In the genomic region with DNA sequence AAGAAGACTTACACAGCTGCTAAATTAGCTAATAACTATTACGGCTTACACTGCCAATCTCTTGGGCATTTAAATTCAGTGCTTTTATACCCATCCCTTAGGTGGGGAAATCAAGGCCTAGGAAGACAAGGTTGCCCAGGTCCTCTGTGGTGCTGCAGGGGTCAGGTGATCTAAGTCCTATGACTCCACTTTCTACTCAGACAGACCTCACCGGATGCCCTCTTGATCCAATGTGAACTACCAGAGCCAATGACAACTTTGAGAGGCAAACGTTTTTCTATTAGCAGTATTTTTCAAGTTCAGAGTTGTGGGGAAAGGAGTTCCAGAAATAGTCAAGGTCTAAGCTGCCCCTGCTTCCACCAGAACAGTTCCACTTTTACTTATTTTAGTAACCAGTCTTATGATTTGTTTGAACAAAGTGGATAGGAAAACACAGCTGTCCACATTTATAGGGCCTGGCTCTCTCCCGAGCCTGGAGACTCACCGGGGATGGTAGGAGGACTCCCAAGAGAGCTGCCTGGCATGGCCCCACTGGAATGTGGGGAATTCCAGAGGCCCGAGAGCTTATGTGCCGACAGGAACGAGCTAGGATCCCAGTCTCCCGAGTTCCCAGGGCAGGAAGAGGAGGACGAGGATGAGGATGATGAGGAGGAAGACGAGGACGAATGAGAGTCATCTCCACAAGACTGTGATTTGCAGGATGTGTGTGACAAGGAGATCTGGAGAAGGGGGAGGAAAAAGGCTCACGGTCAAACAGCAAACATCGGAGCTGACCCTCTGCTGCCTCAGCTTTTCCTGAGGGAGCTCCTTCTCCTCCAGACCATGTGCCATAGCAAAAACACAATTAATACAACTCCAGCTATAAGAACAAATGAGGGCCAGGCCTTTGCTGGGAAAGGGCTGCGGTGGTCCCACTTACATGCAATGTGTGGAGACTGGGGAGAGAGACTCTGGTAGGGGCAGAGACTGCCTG, we compare ENCODE assay signal across 11 cellular contexts. TPM values are rescaled to one million over a fixed set of nuclear protein-coding genes. Genes with fewer than 3 reads are reported as not detected.
DNase-seq lines count a peak whose midpoint lies in the region; ATAC-seq, FAIRE-seq and TF ChIP-seq lines count a peak whose summit lies in the region.
"Had no signal": no experiment of that assay in that cellular context is flagged by ENCODE, and none has a peak within 500 bp of the region (broad histone marks: within the 10 kb centered on the region; RNA-seq: fewer than 3 reads in every experiment).

No MANE protein-coding gene starts in this region.

- in situ Hi-C loops in HepG2 (cut with HindIII; ENCODE audit: extremely low pct_ligation_motif_present, low pct_unique_long_range_greater_than_20kb), result no loop called here

- DNase-seq in right lobe of liver (peak in 1 of 3 donors; percentile 57), HepG2 (ENCODE audit: low spot score) (no peak), middle frontal gyrus (ENCODE audit: extremely low spot score, low spot score) (peak; percentile 11), MM.1S (no peak), NCI-H2196 treated with DMSO at 0.1 percent for 48 hours (lab: John Stamatoyannopoulos, UW; ENCODE audit: unreplicated experiment) (no peak), activated gamma-delta T cell (lab: John Stamatoyannopoulos, UW) (no peak)
- no peak for DNase-seq in effector memory CD8-positive, alpha-beta T cell
- DNase-seq in CD8-positive, alpha-beta memory T cell, result no peak
- DNase-seq: activated CD4-positive, alpha-beta T cell treated with anti-CD3 and anti-CD28 coated beads for 48 hours; CD4-positive, CD25-positive, alpha-beta regulatory T cell; NCI-H1694 treated with DMSO at 0.1 percent for 48 hours had no signal

- H3K9ac ChIP-seq in HepG2 (ENCODE audit: insufficient read depth, low read depth, low read length), result no peak overlapping the region
- H3K9ac ChIP-seq in MM.1S (ENCODE audit: low read length), result no peak overlapping the region

- peak overlapping the region; percentile 44 to 70 for H3K27ac Mint-ChIP-seq in effector memory CD8-positive, alpha-beta T cell
- H3K27ac Mint-ChIP-seq in CD8-positive, alpha-beta memory T cell, result peak overlapping the region in 4 of 8 donors; percentile 33 to 87 (median 43)

- H4K20me1 ChIP-seq in HepG2 (ENCODE audit: insufficient read depth, low read length) (peaks cover 5% of the 10 kb centered on the region; the same call in 1 of the 2 replicates), MM.1S (ENCODE audit: insufficient read depth, low read length) (no peaks in the 10 kb centered on the region)

- intact Hi-C loops in right lobe of liver (cut with DNase I), result no loop called here
- intact Hi-C loops in HepG2 (cut with micrococcal nuclease; ENCODE audit: unreplicated experiment), result no loop called here

- TF ChIP-seq CTCF in right lobe of liver (IDR thresholded peaks at IDR 0.05) (no peak), HepG2 (CRISPR knock-in tag; IDR thresholded peaks at IDR 0.05) (no peak), MM.1S (IDR thresholded peaks at IDR 0.05; ENCODE audit: low read length) (no peak)

- peaks cover 5 to 13% of the 10 kb centered on the region in 2 donors for H3K4me1 Mint-ChIP-seq in effector memory CD8-positive, alpha-beta T cell (ENCODE audit: low read depth in 2 of 2)
- H3K4me1 Mint-ChIP-seq in CD8-positive, alpha-beta memory T cell, result peaks cover 9 to 25% (median 10%) of the 10 kb centered on the region in 3 donors

- H3K9me3 ChIP-seq in right lobe of liver (no peaks in the 10 kb centered on the region), HepG2 (ENCODE audit: low read length) (no peaks in the 10 kb centered on the region), MM.1S (replicated peaks; ENCODE audit: insufficient read depth, low read length) (no peaks in the 10 kb centered on the region)
- no peaks in the 10 kb centered on the region for H3K9me3 ChIP-seq in CD8-positive, alpha-beta memory T cell (ENCODE audit: low read length)

- H3K9me3 Mint-ChIP-seq in effector memory CD8-positive, alpha-beta T cell, result no peaks in the 10 kb centered on the region
- no peaks in the 10 kb centered on the region for H3K9me3 Mint-ChIP-seq in CD8-positive, alpha-beta memory T cell

- H3K79me2 ChIP-seq in HepG2 (ENCODE audit: insufficient read depth, low read length), result peaks cover 19% of the 10 kb centered on the region
- H3K79me2 ChIP-seq in MM.1S (ENCODE audit: low read length), result peaks cover 55% of the 10 kb centered on the region

- POLR2A ChIA-PET in HepG2 (lab: Yijun Ruan, JAX), result no interaction called here
- POLR2A ChIA-PET in CD8-positive, alpha-beta memory T cell (lab: Charles Lee), result no interaction called here

- 27% methylated on average over 14 of the region's 15 CpGs for WGBS in right lobe of liver (ENCODE audit: insufficient coverage, low coverage, low lambda C conversion rate, missing lambda C conversion rate)
- 84% methylated on average over 15 of the region's 15 CpGs for WGBS in HepG2 (ENCODE audit: low lambda C conversion rate)

- H3K27ac ChIP-seq in right lobe of liver, result peak overlapping the region in 1 of 3 donors; percentile 20
- H3K27ac ChIP-seq in HepG2 (ENCODE audit: extremely low read length, insufficient read depth, low read length), result no peak overlapping the region
- H3K27ac ChIP-seq in MM.1S (ENCODE audit: low read length), result no peak overlapping the region
- H3K27ac ChIP-seq in CD8-positive, alpha-beta memory T cell (ENCODE audit: low read depth, low read length), result no peak overlapping the region

- TF ChIP-seq POLR2A in right lobe of liver (IDR thresholded peaks at IDR 0.05), result no peak
- TF ChIP-seq POLR2A in HepG2 (IDR thresholded peaks at IDR 0.05; ENCODE audit: insufficient read depth in 1 of 2, low read depth in 2 of 2, low read length in 2 of 2), result no peak

- H3K4me3 ChIP-seq in right lobe of liver (no peak overlapping the region), HepG2 (replicated peaks in 1 of 3; ENCODE audit: insufficient read depth in 1 of 3, low read depth in 2 of 3, low read length in 3 of 3) (no peak overlapping the region), MM.1S (ENCODE audit: low read length) (no peak overlapping the region)
- no peak overlapping the region for H3K4me3 ChIP-seq in CD8-positive, alpha-beta memory T cell (ENCODE audit: low read length)

- no TSS peak for BruUV-seq in HepG2 (replicated peaks; lab: Mats Ljungman, UMichigan)

- no peaks in the 10 kb centered on the region for H3K9me2 ChIP-seq in MM.1S (replicated peaks; ENCODE audit: insufficient read depth, low read length)

- CTCF ChIA-PET in HepG2 (lab: Yijun Ruan, JAX; ENCODE audit: low intra/inter-chr PET ratio, low total read pairs), result no interaction called here
- CTCF ChIA-PET in CD8-positive, alpha-beta memory T cell (lab: Charles Lee), result interaction anchor here (1.3 kb wide), 1 partner anchor 10 kb away, joined by 4 read pairs; no protein-coding TSS in a partner anchor

- H3K36me3 ChIP-seq in right lobe of liver (peaks cover 0 to 37% (median 4%) of the 10 kb centered on the region in 4 donors), HepG2 (replicated peaks in 1 of 2; ENCODE audit: control insufficient read depth in 1 of 2, insufficient read depth in 2 of 2, low read length in 2 of 2) (peaks cover 33 to 77% of the 10 kb centered on the region in 2 experiments), MM.1S (replicated peaks; ENCODE audit: insufficient read depth, low read length) (no peaks in the 10 kb centered on the region; the same call in 1 of the 2 replicates)
- H3K36me3 ChIP-seq in CD8-positive, alpha-beta memory T cell (ENCODE audit: insufficient read depth, low read length), result peaks cover 38% of the 10 kb centered on the region

- H3K4me3 Mint-ChIP-seq in effector memory CD8-positive, alpha-beta T cell, result no peak overlapping the region
- no peak overlapping the region for H3K4me3 Mint-ChIP-seq in CD8-positive, alpha-beta memory T cell
- H3K4me3 Mint-ChIP-seq: CD4-positive, CD25-positive, alpha-beta regulatory T cell had no signal

- no peaks in the 10 kb centered on the region for H3F3A ChIP-seq in MM.1S (ENCODE audit: insufficient read depth, low read length)

- peak in 3 of 4 donors; percentile 15 to 74 (median 44) for ATAC-seq in right lobe of liver
- ATAC-seq in HepG2, result no peak
- no peak for ATAC-seq in effector memory CD8-positive, alpha-beta T cell (replicated peaks)

- no peaks in the 10 kb centered on the region for H3K27me3 Mint-ChIP-seq in effector memory CD8-positive, alpha-beta T cell
- no peaks in the 10 kb centered on the region for H3K27me3 Mint-ChIP-seq in CD8-positive, alpha-beta memory T cell
- H3K27me3 Mint-ChIP-seq: CD4-positive, CD25-positive, alpha-beta regulatory T cell had no signal

- no peak overlapping the region for H3K4me2 ChIP-seq in HepG2 (ENCODE audit: low read depth, low read length)
- H3K4me2 ChIP-seq in MM.1S (ENCODE audit: low read depth, low read length), result no peak overlapping the region

- no peak for TF ChIP-seq RAD21 in HepG2 (CRISPR knock-in tag; IDR thresholded peaks at IDR 0.05)

- H3K36me3 Mint-ChIP-seq in effector memory CD8-positive, alpha-beta T cell (ENCODE audit: insufficient read depth), result peaks cover 37% of the 10 kb centered on the region
- peaks cover 0 to 79% (median 9%) of the 10 kb centered on the region in 3 donors for H3K36me3 Mint-ChIP-seq in CD8-positive, alpha-beta memory T cell

- TF ChIP-seq EP300 in HepG2 (IDR thresholded peaks at IDR 0.05; ENCODE audit: low read depth in 2 of 2, low read length in 2 of 2) (no peak), HepG2 (CRISPR knock-in tag; IDR thresholded peaks at IDR 0.05; ENCODE audit: borderline replicate concordance) (no peak)

- H3K27me3 ChIP-seq in right lobe of liver (no peaks in the 10 kb centered on the region), HepG2 (ENCODE audit: control insufficient read depth in 1 of 2, insufficient read depth in 2 of 2, low read length in 2 of 2) (no peaks in the 10 kb centered on the region), MM.1S (replicated peaks; ENCODE audit: insufficient read depth, low read length) (no peaks in the 10 kb centered on the region)
- no peaks in the 10 kb centered on the region for H3K27me3 ChIP-seq in CD8-positive, alpha-beta memory T cell (ENCODE audit: insufficient read depth, low read length, poor library complexity, severe bottlenecking)

- H3K4me1 ChIP-seq in right lobe of liver (peaks cover 0 to 17% (median 6%) of the 10 kb centered on the region in 4 donors), HepG2 (ENCODE audit: insufficient read depth, low read length) (no peaks in the 10 kb centered on the region), MM.1S (ENCODE audit: low read length) (no peaks in the 10 kb centered on the region)
- no peaks in the 10 kb centered on the region for H3K4me1 ChIP-seq in CD8-positive, alpha-beta memory T cell (ENCODE audit: insufficient read depth, low read length)

- H2AFZ ChIP-seq in HepG2 (ENCODE audit: low read length) (no peak overlapping the region), MM.1S (ENCODE audit: low read length) (no peak overlapping the region)

- FAIRE-seq in HepG2 (lab: Jason Lieb, UNC), result no peak

RNA-seq across cellular contexts. Expression of a gene that starts 16.7 kb away (rescaled TPM):
- 10 to 100 TPM; 22.1 to 55.4 (median 39.2) TPM for total RNA-seq in right lobe of liver
- total RNA-seq in HepG2 (2016; rRNA removed; fragmentation: Illumina TruSeq; extraction: Trizol), result 6.4 and 21.2 TPM in 2 replicates
- total RNA-seq in HepG2 (2016; cell fraction: cytosol; rRNA removed; fragmentation: Illumina TruSeq; extraction: Trizol; ENCODE audit: low read depth), result 25.5 and 27.8 TPM in 2 replicates
- total RNA-seq in HepG2 (2016; cell fraction: insoluble cytoplasmic fraction; rRNA removed; fragmentation: Illumina TruSeq; extraction: Trizol), result 7.4 and 21.9 TPM in 2 replicates
- total RNA-seq in HepG2 (2016; cell fraction: membrane; rRNA removed; fragmentation: Illumina TruSeq; extraction: Trizol), result 15.5 and 19.0 TPM in 2 replicates
- 20.2 and 30.4 TPM in 2 replicates for total RNA-seq in HepG2 (2016; cell fraction: nucleus; rRNA removed; fragmentation: Illumina TruSeq; extraction: Trizol)
- 40.9 and 42.5 TPM in 2 replicates for polyA plus RNA-seq in HepG2 (2011; rRNA removed)
- 9.5 and 15.2 TPM in 2 replicates for polyA plus RNA-seq in HepG2 (2011; cell fraction: cytosol; rRNA removed)
- 123 and 139 TPM in 2 replicates for polyA plus RNA-seq in HepG2 (2011; cell fraction: nucleus; rRNA removed)
- polyA plus RNA-seq in HepG2 (2012), result 23.0 and 27.4 TPM in 2 replicates
- polyA plus RNA-seq in HepG2 (2016; cell fraction: cytosol; fragmentation: Illumina TruSeq; extraction: Trizol; ENCODE audit: low read depth), result 5.1 and 5.6 TPM in 2 replicates
- 11.6 and 13.7 TPM in 2 replicates for polyA plus RNA-seq in HepG2 (2016; cell fraction: insoluble cytoplasmic fraction; fragmentation: Illumina TruSeq; extraction: Trizol; ENCODE audit: low read depth)
- polyA plus RNA-seq in HepG2 (2016; cell fraction: membrane; fragmentation: Illumina TruSeq; extraction: Trizol; ENCODE audit: low read depth), result 9.2 and 10.8 TPM in 2 replicates
- polyA plus RNA-seq in HepG2 (2016; cell fraction: nucleus; fragmentation: Illumina TruSeq; extraction: Trizol; ENCODE audit: insufficient read depth, low read depth), result 87.5 and 114 TPM in 2 replicates
- polyA minus RNA-seq in HepG2 (2011; rRNA and poly(A)+ RNA removed; ENCODE audit: low replicate concordance), result 19.8 and 23.5 TPM in 2 replicates
- polyA minus RNA-seq in HepG2 (2011; cell fraction: cytosol; rRNA and poly(A)+ RNA removed), result 8.1 and 15.7 TPM in 2 replicates
- polyA minus RNA-seq in HepG2 (2011; cell fraction: nucleus; rRNA and poly(A)+ RNA removed), result 24.2 and 37.9 TPM in 2 replicates
- total RNA-seq in CD8-positive, alpha-beta memory T cell, result 10 to 100 TPM; 72.9 to 76.6 TPM
- polyA plus RNA-seq in CD8-positive, alpha-beta memory T cell, result 8.5 TPM

RNA-seq across cellular contexts. Expression of a gene that starts 20.9 kb away (rescaled TPM):
- total RNA-seq in right lobe of liver, result 10 to 100 TPM; 35.1 to 64.8 (median 47.9) TPM
- total RNA-seq in HepG2 (2016; rRNA removed; fragmentation: Illumina TruSeq; extraction: Trizol), result 62.8 and 83.0 TPM in 2 replicates
- total RNA-seq in HepG2 (2016; cell fraction: cytosol; rRNA removed; fragmentation: Illumina TruSeq; extraction: Trizol; ENCODE audit: low read depth), result 9.4 and 10.4 TPM in 2 replicates
- 68.8 and 106 TPM in 2 replicates for total RNA-seq in HepG2 (2016; cell fraction: insoluble cytoplasmic fraction; rRNA removed; fragmentation: Illumina TruSeq; extraction: Trizol)
- 20.1 and 24.5 TPM in 2 replicates for total RNA-seq in HepG2 (2016; cell fraction: membrane; rRNA removed; fragmentation: Illumina TruSeq; extraction: Trizol)
- total RNA-seq in HepG2 (2016; cell fraction: nucleus; rRNA removed; fragmentation: Illumina TruSeq; extraction: Trizol), result 56.7 and 63.3 TPM in 2 replicates
- 99.5 and 105 TPM in 2 replicates for polyA plus RNA-seq in HepG2 (2011; rRNA removed)
- polyA plus RNA-seq in HepG2 (2011; cell fraction: cytosol; rRNA removed), result 84.0 and 131 TPM in 2 replicates
- 340 and 476 TPM in 2 replicates for polyA plus RNA-seq in HepG2 (2011; cell fraction: nucleus; rRNA removed)
- polyA plus RNA-seq in HepG2 (2012), result 39.9 and 70.4 TPM in 2 replicates
- polyA plus RNA-seq in HepG2 (2016; cell fraction: cytosol; fragmentation: Illumina TruSeq; extraction: Trizol; ENCODE audit: low read depth), result 12.3 and 13.1 TPM in 2 replicates
- 84.7 and 86.0 TPM in 2 replicates for polyA plus RNA-seq in HepG2 (2016; cell fraction: insoluble cytoplasmic fraction; fragmentation: Illumina TruSeq; extraction: Trizol; ENCODE audit: low read depth)
- 20.4 and 21.8 TPM in 2 replicates for polyA plus RNA-seq in HepG2 (2016; cell fraction: membrane; fragmentation: Illumina TruSeq; extraction: Trizol; ENCODE audit: low read depth)
- 142 and 157 TPM in 2 replicates for polyA plus RNA-seq in HepG2 (2016; cell fraction: nucleus; fragmentation: Illumina TruSeq; extraction: Trizol; ENCODE audit: insufficient read depth, low read depth)
- 101 and 102 TPM in 2 replicates for polyA minus RNA-seq in HepG2 (2011; rRNA and poly(A)+ RNA removed; ENCODE audit: low replicate concordance)
- 45.9 and 55.5 TPM in 2 replicates for polyA minus RNA-seq in HepG2 (2011; cell fraction: cytosol; rRNA and poly(A)+ RNA removed)
- 103 and 117 TPM in 2 replicates for polyA minus RNA-seq in HepG2 (2011; cell fraction: nucleus; rRNA and poly(A)+ RNA removed)
- total RNA-seq in CD8-positive, alpha-beta memory T cell, result 100 to 1,000 TPM; 160 to 164 TPM
- 61.7 TPM for polyA plus RNA-seq in CD8-positive, alpha-beta memory T cell

RNA-seq across cellular contexts. Expression of a gene that starts 28.0 kb away (rescaled TPM):
- total RNA-seq in right lobe of liver (1 to 10 TPM; 2.5 to 6.6 (median 3.9) TPM), HepG2 (2016; rRNA removed; fragmentation: Illumina TruSeq; extraction: Trizol) (0.48 and 1.4 TPM in 2 replicates)
- total RNA-seq in HepG2 (2016; cell fraction: cytosol; rRNA removed; fragmentation: Illumina TruSeq; extraction: Trizol; ENCODE audit: low read depth), result 0.44 and 0.51 TPM in 2 replicates
- 0.40 and 1.6 TPM in 2 replicates for total RNA-seq in HepG2 (2016; cell fraction: insoluble cytoplasmic fraction; rRNA removed; fragmentation: Illumina TruSeq; extraction: Trizol)
- 0.43 and 0.52 TPM in 2 replicates for total RNA-seq in HepG2 (2016; cell fraction: membrane; rRNA removed; fragmentation: Illumina TruSeq; extraction: Trizol)
- total RNA-seq in HepG2 (2016; cell fraction: nucleus; rRNA removed; fragmentation: Illumina TruSeq; extraction: Trizol), result 3.1 and 3.4 TPM in 2 replicates
- polyA plus RNA-seq in HepG2 (2011; rRNA removed), result 1.5 and 1.7 TPM in 2 replicates
- polyA plus RNA-seq in HepG2 (2011; cell fraction: cytosol; rRNA removed), result 0.45 and 0.52 TPM in 2 replicates
- polyA plus RNA-seq in HepG2 (2011; cell fraction: nucleus; rRNA removed), result 11.5 and 16.7 TPM in 2 replicates
- 0.60 and 1.5 TPM in 2 replicates for polyA plus RNA-seq in HepG2 (2012)
- polyA plus RNA-seq in HepG2 (2016; cell fraction: cytosol; fragmentation: Illumina TruSeq; extraction: Trizol; ENCODE audit: low read depth), result 0.17 and 0.23 TPM in 2 replicates
- 0.77 and 0.99 TPM in 2 replicates for polyA plus RNA-seq in HepG2 (2016; cell fraction: insoluble cytoplasmic fraction; fragmentation: Illumina TruSeq; extraction: Trizol; ENCODE audit: low read depth)
- polyA plus RNA-seq in HepG2 (2016; cell fraction: membrane; fragmentation: Illumina TruSeq; extraction: Trizol; ENCODE audit: low read depth), result 0.26 and 0.50 TPM in 2 replicates
- 7.2 and 8.3 TPM in 2 replicates for polyA plus RNA-seq in HepG2 (2016; cell fraction: nucleus; fragmentation: Illumina TruSeq; extraction: Trizol; ENCODE audit: insufficient read depth, low read depth)
- 3.4 and 4.3 TPM in 2 replicates for polyA minus RNA-seq in HepG2 (2011; rRNA and poly(A)+ RNA removed; ENCODE audit: low replicate concordance)
- not detected in 2 replicates for polyA minus RNA-seq in HepG2 (2011; cell fraction: cytosol; rRNA and poly(A)+ RNA removed)
- polyA minus RNA-seq in HepG2 (2011; cell fraction: nucleus; rRNA and poly(A)+ RNA removed), result 4.4 and 4.8 TPM in 2 replicates
- total RNA-seq in CD8-positive, alpha-beta memory T cell, result 1 to 10 TPM; 4.2 to 5.1 TPM
- polyA plus RNA-seq in CD8-positive, alpha-beta memory T cell, result 0.08 TPM

RNA-seq across cellular contexts. Expression of a gene that starts 40.3 kb away (rescaled TPM):
- total RNA-seq in right lobe of liver (10 to 100 TPM in 4 of 6 experiments, 1 to 10 TPM in 2; 3.7 to 24.0 (median 13.6) TPM), HepG2 (2016; rRNA removed; fragmentation: Illumina TruSeq; extraction: Trizol) (17.7 and 21.1 TPM in 2 replicates)
- total RNA-seq in HepG2 (2016; cell fraction: cytosol; rRNA removed; fragmentation: Illumina TruSeq; extraction: Trizol; ENCODE audit: low read depth), result 6.1 and 8.5 TPM in 2 replicates
- 14.8 and 20.5 TPM in 2 replicates for total RNA-seq in HepG2 (2016; cell fraction: insoluble cytoplasmic fraction; rRNA removed; fragmentation: Illumina TruSeq; extraction: Trizol)
- 10.1 and 15.4 TPM in 2 replicates for total RNA-seq in HepG2 (2016; cell fraction: membrane; rRNA removed; fragmentation: Illumina TruSeq; extraction: Trizol)
- 15.8 and 17.5 TPM in 2 replicates for total RNA-seq in HepG2 (2016; cell fraction: nucleus; rRNA removed; fragmentation: Illumina TruSeq; extraction: Trizol)
- polyA plus RNA-seq in HepG2 (2011; rRNA removed), result 31.3 and 38.4 TPM in 2 replicates
- polyA plus RNA-seq in HepG2 (2011; cell fraction: cytosol; rRNA removed), result 16.0 and 26.2 TPM in 2 replicates
- polyA plus RNA-seq in HepG2 (2011; cell fraction: nucleus; rRNA removed), result 208 and 260 TPM in 2 replicates
- polyA plus RNA-seq in HepG2 (2012), result 13.5 and 20.9 TPM in 2 replicates
- 9.0 and 11.5 TPM in 2 replicates for polyA plus RNA-seq in HepG2 (2016; cell fraction: cytosol; fragmentation: Illumina TruSeq; extraction: Trizol; ENCODE audit: low read depth)
- 21.0 and 30.6 TPM in 2 replicates for polyA plus RNA-seq in HepG2 (2016; cell fraction: insoluble cytoplasmic fraction; fragmentation: Illumina TruSeq; extraction: Trizol; ENCODE audit: low read depth)
- polyA plus RNA-seq in HepG2 (2016; cell fraction: membrane; fragmentation: Illumina TruSeq; extraction: Trizol; ENCODE audit: low read depth), result 14.1 and 15.2 TPM in 2 replicates
- polyA plus RNA-seq in HepG2 (2016; cell fraction: nucleus; fragmentation: Illumina TruSeq; extraction: Trizol; ENCODE audit: insufficient read depth, low read depth), result 62.3 and 63.3 TPM in 2 replicates
- 26.3 and 38.9 TPM in 2 replicates for polyA minus RNA-seq in HepG2 (2011; rRNA and poly(A)+ RNA removed; ENCODE audit: low replicate concordance)
- 12.7 and 14.1 TPM in 2 replicates for polyA minus RNA-seq in HepG2 (2011; cell fraction: cytosol; rRNA and poly(A)+ RNA removed)
- polyA minus RNA-seq in HepG2 (2011; cell fraction: nucleus; rRNA and poly(A)+ RNA removed), result 49.5 and 52.4 TPM in 2 replicates
- 10 to 100 TPM; 28.4 to 30.4 TPM for total RNA-seq in CD8-positive, alpha-beta memory T cell
- 6.0 TPM for polyA plus RNA-seq in CD8-positive, alpha-beta memory T cell

RNA-seq across cellular contexts. Expression of a gene that starts 54.3 kb away (rescaled TPM):
- total RNA-seq in right lobe of liver (100 to 1,000 TPM in 5 of 6 experiments, 10 to 100 TPM in 1; 81.8 to 149 (median 133) TPM), HepG2 (2016; rRNA removed; fragmentation: Illumina TruSeq; extraction: Trizol) (92.1 and 161 TPM in 2 replicates)
- total RNA-seq in HepG2 (2016; cell fraction: cytosol; rRNA removed; fragmentation: Illumina TruSeq; extraction: Trizol; ENCODE audit: low read depth), result 17.9 and 19.9 TPM in 2 replicates
- 95.3 and 167 TPM in 2 replicates for total RNA-seq in HepG2 (2016; cell fraction: insoluble cytoplasmic fraction; rRNA removed; fragmentation: Illumina TruSeq; extraction: Trizol)
- total RNA-seq in HepG2 (2016; cell fraction: membrane; rRNA removed; fragmentation: Illumina TruSeq; extraction: Trizol), result 31.2 and 33.3 TPM in 2 replicates
- total RNA-seq in HepG2 (2016; cell fraction: nucleus; rRNA removed; fragmentation: Illumina TruSeq; extraction: Trizol), result 146 and 166 TPM in 2 replicates
- polyA plus RNA-seq in HepG2 (2011; rRNA removed), result 336 and 350 TPM in 2 replicates
- polyA plus RNA-seq in HepG2 (2011; cell fraction: cytosol; rRNA removed), result 325 and 399 TPM in 2 replicates
- polyA plus RNA-seq in HepG2 (2011; cell fraction: nucleus; rRNA removed), result 117 and 142 TPM in 2 replicates
- polyA plus RNA-seq in HepG2 (2012), result 178 and 218 TPM in 2 replicates
- 22.9 and 25.6 TPM in 2 replicates for polyA plus RNA-seq in HepG2 (2016; cell fraction: cytosol; fragmentation: Illumina TruSeq; extraction: Trizol; ENCODE audit: low read depth)
- polyA plus RNA-seq in HepG2 (2016; cell fraction: insoluble cytoplasmic fraction; fragmentation: Illumina TruSeq; extraction: Trizol; ENCODE audit: low read depth), result 127 and 128 TPM in 2 replicates
- 35.4 and 42.5 TPM in 2 replicates for polyA plus RNA-seq in HepG2 (2016; cell fraction: membrane; fragmentation: Illumina TruSeq; extraction: Trizol; ENCODE audit: low read depth)
- polyA plus RNA-seq in HepG2 (2016; cell fraction: nucleus; fragmentation: Illumina TruSeq; extraction: Trizol; ENCODE audit: insufficient read depth, low read depth), result 348 and 359 TPM in 2 replicates
- 179 and 310 TPM in 2 replicates for polyA minus RNA-seq in HepG2 (2011; rRNA and poly(A)+ RNA removed; ENCODE audit: low replicate concordance)
- 92.6 and 98.1 TPM in 2 replicates for polyA minus RNA-seq in HepG2 (2011; cell fraction: cytosol; rRNA and poly(A)+ RNA removed)
- polyA minus RNA-seq in HepG2 (2011; cell fraction: nucleus; rRNA and poly(A)+ RNA removed), result 66.8 and 67.1 TPM in 2 replicates
- 100 to 1,000 TPM; 138 to 142 TPM for total RNA-seq in CD8-positive, alpha-beta memory T cell
- polyA plus RNA-seq in CD8-positive, alpha-beta memory T cell, result 140 TPM

Comparison
In these comparisons a context has a peak if more than half of its experiments do, and no peak if none do; other contexts are left out.
1. ATAC-seq: peak in right lobe of liver (3 of 4); none in HepG2 (single experiment) and effector memory CD8-positive, alpha-beta T cell (single experiment).